Comparison of ENCODE assay signal across 24 cellular contexts in the genomic region with DNA sequence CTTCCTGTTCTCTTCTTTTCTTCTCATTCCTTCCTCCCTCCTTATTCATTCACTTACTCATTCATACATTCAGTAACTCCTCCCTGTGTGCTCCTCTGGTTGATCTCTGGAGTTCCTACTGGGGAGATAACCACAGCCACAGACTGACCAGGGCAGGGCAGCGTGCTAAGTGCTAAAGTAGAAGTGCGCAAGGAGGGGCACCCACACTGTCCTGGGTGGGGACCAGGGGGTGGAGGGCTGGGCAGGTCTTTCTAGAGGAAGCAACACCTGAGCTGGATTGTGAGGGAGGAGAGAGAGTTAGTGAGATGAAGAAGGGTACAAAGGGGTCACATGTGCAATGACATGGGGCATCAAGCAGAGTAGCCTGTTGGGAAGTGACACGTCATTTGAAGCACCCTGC. TPM values are rescaled to one million over a fixed set of nuclear protein-coding genes. Genes with fewer than 3 reads are reported as not detected.
DNase-seq lines count a peak whose midpoint lies in the region; TF ChIP-seq lines count a peak whose summit lies in the region.
"Had no signal": no experiment of that assay in that cellular context is flagged by ENCODE, and none has a peak within 500 bp of the region (broad histone marks: within the 10 kb centered on the region; RNA-seq: fewer than 3 reads in every experiment).

No MANE protein-coding gene starts in this region.

- H3K27me3 ChIP-seq in sigmoid colon, result no peaks in the 10 kb centered on the region
- H3K27me3 ChIP-seq: BE2C; BLaER1 treated with 17β-estradiol and CSF1 and Interleukin-3, amounts not matched to agents 10 nM and 100 nM had no signal

- intact Hi-C loops in sigmoid colon (cut with DNase I), result no loop called here

- no peak for TF ChIP-seq CTCF in VCaP (conservative IDR thresholded peaks at IDR 0.05)
- TF ChIP-seq CTCF in sigmoid colon (IDR thresholded peaks at IDR 0.05), result no peak

- H3K27ac ChIP-seq in VCaP (peak overlapping the region; percentile 30; the same call in 1 of the 2 replicates), cingulate gyrus (ENCODE audit: low read depth, low read length) (peak overlapping the region; percentile 20), sigmoid colon (no peak overlapping the region)
- H3K27ac ChIP-seq: A549; BLaER1 treated with 17β-estradiol and CSF1 and Interleukin-3, amounts not matched to agents 10 nM and 100 nM had no signal

- no peak for TF ChIP-seq EP300 in sigmoid colon (IDR thresholded peaks at IDR 0.05)

- H3K4me1 ChIP-seq in sigmoid colon, result no peaks in the 10 kb centered on the region
- H3K4me1 ChIP-seq: A549 had no signal

- no peaks in the 10 kb centered on the region for H3K9me3 ChIP-seq in sigmoid colon
- H3K9me3 ChIP-seq: A549; BE2C; BLaER1 treated with 17β-estradiol and CSF1 and Interleukin-3, amounts not matched to agents 10 nM and 100 nM; HAP-1 had no signal

- H3K36me3 ChIP-seq in sigmoid colon, result no peaks in the 10 kb centered on the region
- H3K36me3 ChIP-seq: BE2C; BLaER1 treated with 17β-estradiol and CSF1 and Interleukin-3, amounts not matched to agents 10 nM and 100 nM; HAP-1 had no signal

- 76 to 94% methylated on average over 3 of the region's 3 CpGs for WGBS in sigmoid colon, 2 donors

- DNase-seq in activated effector memory CD4-positive, alpha-beta T cell treated with anti-CD3 and anti-CD28 coated beads, Interleukin-2, amount 50 U/mL, for 16 hours, result peak; percentile 27
- DNase-seq in activated effector memory CD4-positive, alpha-beta T cell treated with Interleukin-2 at 50 U/mL for 16 hours, result no peak
- DNase-seq in sigmoid colon (peak; percentile 50), NCI-H2081 treated with DMSO at 0.1 percent for 48 hours (lab: John Stamatoyannopoulos, UW) (no peak), GM19240 (ENCODE audit: insufficient read length, low spot score) (no peak)
- DNase-seq: 8988T; ACHN; AML-193; BE2C; CD4-positive, alpha-beta T cell; CD8-positive, alpha-beta memory T cell; DMS 273 treated with DMSO at 0.1 percent for 48 hours; DMS79; EL; GDM1; GOT3; HFFc6 had no signal

- H3K4me3 ChIP-seq in sigmoid colon, result no peak overlapping the region
- H3K4me3 ChIP-seq: A549; BLaER1 treated with 17β-estradiol and CSF1 and Interleukin-3, amounts not matched to agents 10 nM and 100 nM; GM12878; HAP-1 had no signal

- TF ChIP-seq POLR2A in sigmoid colon (IDR thresholded peaks at IDR 0.05), result no peak

RNA-seq across cellular contexts. Expression of a gene that starts 13.8 kb away (rescaled TPM):
- 1 to 10 TPM in 1 of 4 donors, not detected in 3; 2.5 TPM for total RNA-seq in sigmoid colon
- 1 to 10 TPM; 1.9 to 7.4 (median 6.0) TPM for polyA plus RNA-seq in sigmoid colon
- total RNA-seq: GM12878 had no signal
- polyA plus RNA-seq: CD8-positive, alpha-beta memory T cell; GM12878 had no signal

RNA-seq across cellular contexts. Expression of a gene that starts 50.3 kb away (rescaled TPM):
- total RNA-seq in sigmoid colon, result under 1 TPM in 1 of 4 donors, not detected in 3; under 0.01 TPM
- polyA plus RNA-seq in sigmoid colon, result under 1 TPM in 1 of 3 donors, not detected in 2; 0.01 TPM
- total RNA-seq: CD4-positive, alpha-beta T cell; CD8-positive, alpha-beta memory T cell; GM12878; HFFc6 had no signal
- polyA plus RNA-seq: CD14-positive monocyte; CD8-positive, alpha-beta memory T cell; GM12878 had no signal

RNA-seq across cellular contexts. Expression of a gene that starts 50.6 kb away (rescaled TPM):
- total RNA-seq in sigmoid colon, result 10 to 100 TPM in 1 of 4 donors, 1 to 10 TPM in 3; 7.4 to 10.2 (median 8.8) TPM
- 1 to 10 TPM; 3.0 to 7.9 (median 3.2) TPM for polyA plus RNA-seq in sigmoid colon

Comparison
In these comparisons a context has a peak if more than half of its experiments do, and no peak if none do; other contexts are left out.
1. DNase-seq: peak in activated effector memory CD4-positive, alpha-beta T cell treated with anti-CD3 and anti-CD28 coated beads, Interleukin-2, amount 50 U/mL, for 16 hours (single experiment) and sigmoid colon (single experiment); none in activated effector memory CD4-positive, alpha-beta T cell treated with Interleukin-2 at 50 U/mL for 16 hours (single experiment), NCI-H2081 treated with DMSO at 0.1 percent for 48 hours (single experiment) and GM19240 (single experiment).
2. H3K27ac ChIP-seq: peak in VCaP (single experiment) and cingulate gyrus (single experiment); none in sigmoid colon (0 of 4).